Comparison of ENCODE assay signal across 33 cellular contexts in the genomic region with DNA sequence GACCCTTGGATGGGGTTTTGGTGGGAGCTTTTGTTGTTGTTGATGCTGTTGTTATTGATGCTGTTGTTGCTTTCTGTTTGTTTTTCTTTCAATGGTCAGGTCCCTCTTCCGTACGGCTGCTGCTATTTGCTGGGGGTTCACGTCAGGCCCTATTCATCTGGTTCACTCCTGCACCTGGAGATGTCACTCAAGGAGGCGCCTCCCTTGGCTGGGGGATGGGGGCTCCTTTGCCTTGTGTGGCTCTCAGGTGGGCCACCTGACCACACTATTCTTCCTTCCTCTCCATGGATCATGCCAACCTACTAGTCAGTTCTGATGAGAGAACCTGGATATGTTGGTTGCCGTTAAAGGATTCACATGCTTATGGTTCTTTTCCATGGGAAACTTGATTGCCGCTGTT. TPM values are rescaled to one million over a fixed set of nuclear protein-coding genes. Genes with fewer than 3 reads are reported as not detected.
DNase-seq lines count a peak whose midpoint lies in the region; ATAC-seq and TF ChIP-seq lines count a peak whose summit lies in the region.
"Had no signal": no experiment of that assay in that cellular context is flagged by ENCODE, and none has a peak within 500 bp of the region (broad histone marks: within the 10 kb centered on the region; RNA-seq: fewer than 3 reads in every experiment).

No MANE protein-coding gene starts in this region.

- no peak overlapping the region for H3K4me3 Mint-ChIP-seq in osteocyte (ENCODE audit: unreplicated experiment)
- no peak overlapping the region for H3K4me3 Mint-ChIP-seq in natural killer cell treated with Interleukin-12 subunit alpha and Interleukin-12 subunit beta and Interleukin-15 and Interleukin-18, amount 100 ng/mL, for 72 hours
- H3K4me3 Mint-ChIP-seq: B cell; CD14-positive monocyte; CD4-positive, alpha-beta memory T cell; CD4-positive, alpha-beta T cell; CD4-positive, CD25-positive, alpha-beta regulatory T cell; CD8-positive, alpha-beta memory T cell; CD8-positive, alpha-beta T cell had no signal

- ATAC-seq in GM18870 (IDR thresholded peaks at IDR 0.05; ENCODE audit: unreplicated experiment): no peak
- no peak for ATAC-seq in natural killer cell treated with Interleukin-12 subunit alpha and Interleukin-12 subunit beta and Interleukin-15 and Interleukin-18, amount 100 ng/mL, for 72 hours
- ATAC-seq: A549; CD8-positive, alpha-beta T cell had no signal

- DNase-seq in SJCRH30 (peak; percentile 16 to 36), mesenteric fat pad (ENCODE audit: low spot score) (peak; percentile 59), osteocyte (ENCODE audit: extremely low spot score, unreplicated experiment) (peak; percentile 56), H7 (no peak)
- no peak for DNase-seq in natural killer cell treated with Interleukin-12 subunit alpha and Interleukin-12 subunit beta and Interleukin-15 and Interleukin-18, amount 100 ng/mL, for 72 hours (ENCODE audit: low spot score)
- DNase-seq: 8988T; ACHN; AML-193; BE2C; C1 segment of cervical spinal cord; Caco-2; Calu3; CD4-positive, alpha-beta memory T cell; CD4-positive, alpha-beta T cell; CD4-positive, CD25-positive, alpha-beta regulatory T cell; CD8-positive, alpha-beta memory T cell; CD8-positive, alpha-beta T cell; COR-L47; DMS 273 treated with DMSO at 0.1 percent for 48 hours; DMS153; DMS53; DMS79; DMS79 treated with DMSO at 0.1 percent for 48 hours; DND-41; EL had no signal

- no peaks in the 10 kb centered on the region for H3K27me3 Mint-ChIP-seq in osteocyte (ENCODE audit: unreplicated experiment)
- H3K27me3 Mint-ChIP-seq in natural killer cell treated with Interleukin-12 subunit alpha and Interleukin-12 subunit beta and Interleukin-15 and Interleukin-18, amount 100 ng/mL, for 72 hours: peaks cover 0 to 15% of the 10 kb centered on the region in 2 donors
- H3K27me3 Mint-ChIP-seq: B cell; CD4-positive, alpha-beta memory T cell; CD4-positive, alpha-beta T cell had no signal

- no peaks in the 10 kb centered on the region for H3K4me1 ChIP-seq in SJCRH30
- H3K4me1 ChIP-seq: A549; BE2C; BLaER1; BLaER1 treated with 17β-estradiol and CSF1 and Interleukin-3, amounts not matched to agents 10 nM and 100 nM; Caco-2 had no signal

- H3K4me1 Mint-ChIP-seq in osteocyte (ENCODE audit: unreplicated experiment): no peaks in the 10 kb centered on the region
- H3K4me1 Mint-ChIP-seq in natural killer cell treated with Interleukin-12 subunit alpha and Interleukin-12 subunit beta and Interleukin-15 and Interleukin-18, amount 100 ng/mL, for 72 hours (ENCODE audit: low read depth in 2 of 2): peaks cover 0 to 6% of the 10 kb centered on the region in 2 donors
- H3K4me1 Mint-ChIP-seq: B cell; CD14-positive monocyte; CD4-positive, alpha-beta memory T cell; CD4-positive, CD25-positive, alpha-beta regulatory T cell; CD8-positive, alpha-beta memory T cell had no signal

- H3K27ac ChIP-seq in SJCRH30: no peak overlapping the region
- H3K27ac ChIP-seq: 22Rv1; A549; BLaER1; BLaER1 treated with 17β-estradiol and CSF1 and Interleukin-3, amounts not matched to agents 10 nM and 100 nM; C4-2B had no signal

- H3K27me3 ChIP-seq in SJCRH30 (no peaks in the 10 kb centered on the region), H7 (ENCODE audit: control insufficient read depth, insufficient read depth, low read length) (no peaks in the 10 kb centered on the region)
- H3K27me3 ChIP-seq: BE2C had no signal

- H3K4me3 ChIP-seq in SJCRH30 (no peak overlapping the region), H7 (ENCODE audit: insufficient read depth, low read depth, low read length) (no peak overlapping the region)
- H3K4me3 ChIP-seq: A549; BLaER1; BLaER1 treated with 17β-estradiol and CSF1 and Interleukin-3, amounts not matched to agents 10 nM and 100 nM had no signal

- H3K9me3 Mint-ChIP-seq in osteocyte (ENCODE audit: unreplicated experiment): peaks cover 43% of the 10 kb centered on the region
- no peaks in the 10 kb centered on the region for H3K9me3 Mint-ChIP-seq in natural killer cell treated with Interleukin-12 subunit alpha and Interleukin-12 subunit beta and Interleukin-15 and Interleukin-18, amount 100 ng/mL, for 72 hours
- H3K9me3 Mint-ChIP-seq: CD4-positive, alpha-beta T cell; CD8-positive, alpha-beta memory T cell; CD8-positive, alpha-beta T cell had no signal

- H3K27ac Mint-ChIP-seq in osteocyte (ENCODE audit: unreplicated experiment): no peak overlapping the region
- H3K27ac Mint-ChIP-seq in natural killer cell treated with Interleukin-12 subunit alpha and Interleukin-12 subunit beta and Interleukin-15 and Interleukin-18, amount 100 ng/mL, for 72 hours: no peak overlapping the region
- H3K27ac Mint-ChIP-seq: B cell; CD14-positive monocyte; CD4-positive, alpha-beta memory T cell; CD4-positive, alpha-beta T cell; CD4-positive, CD25-positive, alpha-beta regulatory T cell; CD8-positive, alpha-beta T cell had no signal

- no peaks in the 10 kb centered on the region for H3K36me3 Mint-ChIP-seq in osteocyte (ENCODE audit: unreplicated experiment)
- H3K36me3 Mint-ChIP-seq in natural killer cell treated with Interleukin-12 subunit alpha and Interleukin-12 subunit beta and Interleukin-15 and Interleukin-18, amount 100 ng/mL, for 72 hours: peaks cover 4% of the 10 kb centered on the region
- H3K36me3 Mint-ChIP-seq: CD14-positive monocyte; CD4-positive, alpha-beta memory T cell; CD4-positive, CD25-positive, alpha-beta regulatory T cell; CD8-positive, alpha-beta T cell had no signal

- H3K36me3 ChIP-seq in SJCRH30: no peaks in the 10 kb centered on the region
- no peaks in the 10 kb centered on the region for H3K36me3 ChIP-seq in H7 (replicated peaks; ENCODE audit: control insufficient read depth, insufficient read depth, low read length)
- H3K36me3 ChIP-seq: BE2C; BLaER1; BLaER1 treated with 17β-estradiol and CSF1 and Interleukin-3, amounts not matched to agents 10 nM and 100 nM had no signal

- no peaks in the 10 kb centered on the region for H3K9me3 ChIP-seq in SJCRH30 (replicated peaks)
- H3K9me3 ChIP-seq: A549, BE2C, Caco-2 had no signal

- no peak for TF ChIP-seq CTCF in osteocyte (IDR thresholded peaks at IDR 0.05)

RNA-seq across cellular contexts. Expression of a gene that starts 39.1 kb away (rescaled TPM):
- total RNA-seq in SJCRH30 (2014; rRNA removed; shearing (Covaris generic)): 68.5 and 69.7 TPM in 2 replicates
- 27.6 TPM for total RNA-seq in mesenteric fat pad
- 26.0 and 27.6 TPM in 2 replicates for total RNA-seq in osteocyte
- total RNA-seq in natural killer cell treated with Interleukin-12 subunit alpha and Interleukin-12 subunit beta and Interleukin-15 and Interleukin-18, amount 100 ng/mL, for 72 hours: 100 to 1,000 TPM in 1 of 2 donors, 10 to 100 TPM in 1; 59.2 to 104 TPM
- 231 and 248 TPM in 2 replicates for total RNA-seq in H7 (2014; rRNA removed; shearing (Covaris generic))

Comparison
In these comparisons a context has a peak if more than half of its experiments do, and no peak if none do; other contexts are left out.
1. DNase-seq: peak in SJCRH30 (2 of 2), mesenteric fat pad (single experiment) and osteocyte (single experiment); none in natural killer cell treated with Interleukin-12 subunit alpha and Interleukin-12 subunit beta and Interleukin-15 and Interleukin-18, amount 100 ng/mL, for 72 hours (single experiment) and H7 (single experiment).